Comparison of ENCODE assay signal across 22 cellular contexts in the genomic region with DNA sequence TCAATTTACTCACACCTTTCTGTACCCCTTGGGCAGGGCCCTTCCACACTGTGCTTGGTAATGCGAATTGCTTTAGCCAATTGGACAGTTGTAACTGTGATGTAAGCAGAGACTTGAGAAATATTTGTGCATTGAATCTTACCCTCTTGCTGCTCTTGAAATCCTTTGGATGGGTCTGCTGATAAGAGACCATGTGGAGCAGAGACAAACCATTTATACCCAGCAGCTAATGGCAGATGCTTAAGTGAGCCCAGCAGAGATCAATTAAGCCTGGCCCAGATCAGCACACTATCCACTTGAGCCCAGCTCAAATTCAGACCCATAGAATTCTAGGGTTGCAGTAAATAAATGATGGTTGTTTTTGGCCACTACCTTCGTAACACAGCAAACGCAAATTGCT. TPM values are rescaled to one million over a fixed set of nuclear protein-coding genes. Genes with fewer than 3 reads are reported as not detected.
"Had no signal": no experiment of that assay in that cellular context is flagged by ENCODE, and none has a peak within 500 bp of the region (broad histone marks: within the 10 kb centered on the region; RNA-seq: fewer than 3 reads in every experiment).

No MANE protein-coding gene starts in this region.

- H3K4me3 ChIP-seq: MG63 had no signal

- H3K27ac ChIP-seq: RWPE1 had no signal

- H3K27me3 ChIP-seq: MG63 had no signal

- DNase-seq: IMR-90; Karpas-422; KG1; MG63; NCI-H1092; NCI-H1105 treated with DMSO at 0.1 percent for 48 hours; NCI-H1417 treated with DMSO at 0.1 percent for 48 hours; NCI-H146; NCI-H1694 treated with DMSO at 0.1 percent for 48 hours; NCI-H1930; NCI-H2081; NCI-H2107; NCI-H2227 treated with DMSO at 0.1 percent for 48 hours; NCI-H510A; NCI-H524 treated with DMSO at 0.1 percent for 48 hours; NCI-H69; NCI-H774; NK-92 treated with Interleukin-12 subunit alpha and Interleukin-12 subunit beta, amount 100 ng/mL, for 24 hours; PC-3; SHP77 had no signal

- H3K36me3 ChIP-seq: MG63 had no signal

RNA-seq across cellular contexts. Expression of a gene that starts 19.3 kb away (rescaled TPM):
- total RNA-seq: IMR-90, OCI-LY7 had no signal
- polyA plus RNA-seq: IMR-90 had no signal

RNA-seq across cellular contexts. Expression of a gene that starts 28.1 kb away (rescaled TPM):
- total RNA-seq: OCI-LY7 had no signal
